Comparison of ENCODE assay signal across 25 cellular contexts in the genomic region with DNA sequence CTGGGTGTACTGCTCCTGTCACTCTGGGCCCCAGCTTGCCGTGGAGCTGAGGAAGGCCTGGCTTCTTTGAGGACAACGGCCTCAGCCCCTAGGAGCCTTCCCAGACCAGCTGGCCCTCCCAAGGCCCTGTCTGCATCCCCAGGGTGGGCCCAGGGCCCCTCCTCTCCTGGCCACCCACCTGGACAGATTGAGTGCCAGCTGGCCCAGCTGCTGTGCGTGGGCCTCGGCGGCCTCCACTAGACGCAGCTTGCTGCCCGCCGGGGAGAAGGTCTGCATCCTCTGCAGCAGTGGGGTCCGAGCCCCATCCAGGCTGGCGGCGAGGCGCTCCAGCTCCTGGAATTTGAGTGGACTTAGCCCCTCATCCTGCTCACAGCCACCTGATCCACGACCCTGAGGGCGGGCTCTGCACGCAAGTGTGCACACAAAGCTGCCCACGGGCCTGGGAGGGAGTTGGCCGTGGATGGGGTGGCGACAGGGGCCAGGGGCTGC. TPM values are rescaled to one million over a fixed set of nuclear protein-coding genes. Genes with fewer than 3 reads are reported as not detected.
DNase-seq lines count a peak whose midpoint lies in the region; ATAC-seq lines count a peak whose summit lies in the region.
"Had no signal": no experiment of that assay in that cellular context is flagged by ENCODE, and none has a peak within 500 bp of the region (broad histone marks: within the 10 kb centered on the region; RNA-seq: fewer than 3 reads in every experiment).

No MANE protein-coding gene starts in this region.

- H2AK5ac ChIP-seq in neuronal stem cell (ENCODE audit: low read depth, low read length) = no peak overlapping the region

- ATAC-seq in effector memory CD8-positive, alpha-beta T cell (replicated peaks) = no peak
- ATAC-seq in HG03108 (IDR thresholded peaks at IDR 0.05; ENCODE audit: unreplicated experiment) (no peak), HG03097 (IDR thresholded peaks at IDR 0.05; ENCODE audit: low FRiP score, unreplicated experiment) (no peak)
- ATAC-seq: GM12878, GM23338 had no signal

- no peak overlapping the region for H2BK15ac ChIP-seq in neuronal stem cell (ENCODE audit: low read length)

- no peak overlapping the region for H4K91ac ChIP-seq in neuronal stem cell (ENCODE audit: low read depth, low read length, poor library complexity)

- H2BK12ac ChIP-seq in neuronal stem cell (ENCODE audit: low read length) = no peak overlapping the region

- H2BK120ac ChIP-seq in neuronal stem cell (ENCODE audit: low read depth, low read length) = no peak overlapping the region

- H3K4me3 ChIP-seq in neuronal stem cell (ENCODE audit: low read length in 2 of 2) = peak overlapping the region in 1 of 2 donors; percentile 6
- H3K4me3 ChIP-seq: GM12878, GM23338, MG63 had no signal

- peak overlapping the region; percentile 51 to 56 for H3K27ac Mint-ChIP-seq in effector memory CD8-positive, alpha-beta T cell
- H3K27ac Mint-ChIP-seq: CD4-positive, alpha-beta memory T cell; GM23338 had no signal

- WGBS in neuronal stem cell (ENCODE audit: extremely low coverage in 2 of 2, insufficient read length in 2 of 2, insufficient replicate concordance in 1 of 2), 2 donors = no CpG with 5 or more reads among the region's 18 CpGs

- H3K4me1 ChIP-seq in neuronal stem cell (ENCODE audit: control insufficient read depth in 2 of 2, insufficient read depth in 1 of 2, low read depth in 1 of 2, low read length in 2 of 2) = no peaks in the 10 kb centered on the region
- H3K4me1 ChIP-seq: BE2C had no signal

- H3K9me3 ChIP-seq in neuronal stem cell (replicated peaks in 1 of 2; ENCODE audit: control insufficient read depth in 2 of 2, insufficient read depth in 1 of 2, low read depth in 1 of 2, low read length in 2 of 2) = no peaks in the 10 kb centered on the region
- H3K9me3 ChIP-seq: BE2C, MG63 had no signal

- H3K4me1 Mint-ChIP-seq in effector memory CD8-positive, alpha-beta T cell (ENCODE audit: low read depth in 2 of 2) = peaks cover 0 to 1% of the 10 kb centered on the region in 2 donors
- H3K4me1 Mint-ChIP-seq: CD4-positive, alpha-beta memory T cell; GM23338 had no signal

- no peaks in the 10 kb centered on the region for H3K9me3 Mint-ChIP-seq in effector memory CD8-positive, alpha-beta T cell
- H3K9me3 Mint-ChIP-seq: CD4-positive, alpha-beta memory T cell had no signal

- H3K36me3 ChIP-seq in neuronal stem cell (replicated peaks in 1 of 2; ENCODE audit: control insufficient read depth in 2 of 2, insufficient read depth in 2 of 2, low read length in 2 of 2) = peaks cover 66 to 73% of the 10 kb centered on the region in 2 donors
- H3K36me3 ChIP-seq: BE2C had no signal

- H3K18ac ChIP-seq in neuronal stem cell (ENCODE audit: low read length) = peak overlapping the region; percentile 57

- H3K27me3 ChIP-seq in neuronal stem cell (ENCODE audit: control insufficient read depth in 3 of 3, insufficient read depth in 3 of 3, low read depth in 1 of 3, low read length in 3 of 3) = no peaks in the 10 kb centered on the region
- H3K27me3 ChIP-seq: BE2C, MG63 had no signal

- DNase-seq in DMS 273 (lab: John Stamatoyannopoulos, UW; ENCODE audit: unreplicated experiment) (peak; percentile 69), DMS 273 treated with DMSO at 0.1 percent for 48 hours (lab: John Stamatoyannopoulos, UW) (no peak), NCI-H524 treated with DMSO at 0.1 percent for 48 hours (lab: John Stamatoyannopoulos, UW) (peak; percentile 16), neuronal stem cell (ENCODE audit: low spot score) (no peak), germinal center (ENCODE audit: low spot score) (no peak)
- DNase-seq in effector memory CD8-positive, alpha-beta T cell = no peak
- DNase-seq: BE2C; GDM1; IMR-90; Karpas-422; MG63; NCI-H1105; NCI-H1694; NCI-H2107; NCI-H226; NCI-H526 treated with DMSO at 0.1 percent for 48 hours; NK-92 treated with Interleukin-12 subunit alpha and Interleukin-12 subunit beta, amount 100 ng/mL, for 24 hours; OCI-M1; RPMI8226 had no signal

- peaks cover 10% of the 10 kb centered on the region for H3K79me1 ChIP-seq in neuronal stem cell (ENCODE audit: low read depth, low read length)

- peaks cover 9% of the 10 kb centered on the region for H3K36me3 Mint-ChIP-seq in effector memory CD8-positive, alpha-beta T cell (ENCODE audit: insufficient read depth)
- H3K36me3 Mint-ChIP-seq: CD4-positive, alpha-beta memory T cell had no signal

- no peak overlapping the region for H4K8ac ChIP-seq in neuronal stem cell (ENCODE audit: low read depth, low read length)

- no peak overlapping the region for H3K27ac ChIP-seq in neuronal stem cell (replicated peaks; ENCODE audit: low read length)
- H3K27ac ChIP-seq: 22Rv1 had no signal

- no peak overlapping the region for H3K4me2 ChIP-seq in neuronal stem cell (ENCODE audit: insufficient read depth, low read length, poor library complexity, severe bottlenecking)
- H3K4me2 ChIP-seq: GM23338 had no signal

- H3K4me3 Mint-ChIP-seq in effector memory CD8-positive, alpha-beta T cell = no peak overlapping the region
- H3K4me3 Mint-ChIP-seq: CD4-positive, alpha-beta memory T cell; GM23338 had no signal

- H2AFZ ChIP-seq in neuronal stem cell (ENCODE audit: low read length) = no peak overlapping the region
- H2AFZ ChIP-seq: GM23338 had no signal

- H3K27me3 Mint-ChIP-seq in effector memory CD8-positive, alpha-beta T cell = no peaks in the 10 kb centered on the region
- H3K27me3 Mint-ChIP-seq: CD4-positive, alpha-beta memory T cell had no signal

- peak overlapping the region; percentile 65 for H3K23ac ChIP-seq in neuronal stem cell (ENCODE audit: low read depth, low read length, poor library complexity)

- peak overlapping the region; percentile 21 for H3K9ac ChIP-seq in neuronal stem cell (ENCODE audit: low read depth, low read length, poor library complexity)

- H3K4ac ChIP-seq in neuronal stem cell (ENCODE audit: low read length) = no peak overlapping the region

- H3K14ac ChIP-seq in neuronal stem cell (ENCODE audit: low read length) = no peak overlapping the region

- H2BK5ac ChIP-seq in neuronal stem cell (ENCODE audit: low read length) = no peak overlapping the region

RNA-seq across cellular contexts. Expression of a gene that starts 14.4 kb away (rescaled TPM):
- polyA plus RNA-seq in neuronal stem cell (2013, experiment 1 of 2) = 69.1 TPM
- 69.0 TPM for polyA plus RNA-seq in neuronal stem cell (2013, experiment 2 of 2)

RNA-seq across cellular contexts. Expression of a gene that starts 49.9 kb away (rescaled TPM):
- polyA plus RNA-seq in neuronal stem cell (2013, experiment 1 of 2) = 59.5 TPM
- 57.4 TPM for polyA plus RNA-seq in neuronal stem cell (2013, experiment 2 of 2)
- polyA plus RNA-seq: CD4-positive, alpha-beta memory T cell had no signal

Comparison
In these comparisons a context has a peak if more than half of its experiments do, and no peak if none do; other contexts are left out.
1. DNase-seq: peak in DMS 273 (single experiment) and NCI-H524 treated with DMSO at 0.1 percent for 48 hours (single experiment); none in DMS 273 treated with DMSO at 0.1 percent for 48 hours (single experiment), effector memory CD8-positive, alpha-beta T cell (0 of 3), neuronal stem cell (single experiment) and germinal center (single experiment).